8 cellular contexts compared by ENCODE assay signal in genomic region chr9:33130501-33130900, GRCh38. TPM values are rescaled to one million over a fixed set of nuclear protein-coding genes. Genes with fewer than 3 reads are reported as not detected.
A peak's percentile ranks its signal among the peaks of the same experiment; 100 is the strongest.
DNase-seq lines count a peak whose midpoint lies in the region; ATAC-seq and TF ChIP-seq lines count a peak whose summit lies in the region.

No MANE protein-coding gene starts in this region.

- no peaks in the 10 kb centered on the region for H3K9me3 Mint-ChIP-seq in activated B cell treated with CpG ODN at 0.5 μM for 24 hours

- no peak for TF ChIP-seq CTCF in A673 (conservative IDR thresholded peaks at IDR 0.05; ENCODE audit: low read depth, low read length)
- TF ChIP-seq CTCF in activated B cell treated with CpG ODN at 0.5 μM for 24 hours (IDR thresholded peaks at IDR 0.05) = no peak
- TF ChIP-seq CTCF in mucosa of descending colon (IDR thresholded peaks at IDR 0.05) = no peak
- TF ChIP-seq CTCF in thyroid gland (IDR thresholded peaks at IDR 0.05) = no peak
- TF ChIP-seq CTCF in MM.1S (IDR thresholded peaks at IDR 0.05; ENCODE audit: low read length) = no peak

- no peak overlapping the region for H3K4me2 ChIP-seq in MM.1S (ENCODE audit: low read depth, low read length)

- no peaks in the 10 kb centered on the region for H3K27me3 ChIP-seq in A673 (replicated peaks; ENCODE audit: insufficient read depth, low read depth, low read length, poor library complexity)
- H3K27me3 ChIP-seq in thyroid gland = no peaks in the 10 kb centered on the region
- H3K27me3 ChIP-seq in MM.1S (replicated peaks; ENCODE audit: insufficient read depth, low read length) = no peaks in the 10 kb centered on the region

- no peaks in the 10 kb centered on the region for H3K9me2 ChIP-seq in MM.1S (replicated peaks; ENCODE audit: insufficient read depth, low read length)

- DNase-seq in A673 (ENCODE audit: low spot score) (peak; percentile 17), activated B cell treated with CpG ODN at 0.5 μM for 24 hours (peak; percentile 22), mucosa of descending colon (peak in 2 of 3 donors; percentile 47 to 60), thyroid gland (no peak), MM.1S (no peak)

- BruUV-seq in A673 (replicated peaks; lab: Mats Ljungman, UMichigan) = no TSS peak

- no peaks in the 10 kb centered on the region for H3K9me3 ChIP-seq in A673 (ENCODE audit: low read depth, low read length, poor library complexity, severe bottlenecking)
- no peaks in the 10 kb centered on the region for H3K9me3 ChIP-seq in mucosa of descending colon
- no peaks in the 10 kb centered on the region for H3K9me3 ChIP-seq in thyroid gland
- no peaks in the 10 kb centered on the region for H3K9me3 ChIP-seq in MM.1S (replicated peaks; ENCODE audit: insufficient read depth, low read length)

- no peak for TF ChIP-seq POLR2A in thyroid gland (IDR thresholded peaks at IDR 0.05)

- intact Hi-C loops in A673 (cut with micrococcal nuclease; ENCODE audit: unreplicated experiment) (no loop called here), activated B cell treated with CpG ODN at 0.5 μM for 24 hours (cut with micrococcal nuclease) (loop anchor here (1.0 to 2.0 kb wide), 2 partner anchors 10 to 14 kb away; no protein-coding TSS in a partner anchor), mucosa of descending colon (cut with DNase I, micrococcal nuclease) (no loop called here), thyroid gland (cut with DNase I) (no loop called here)

- no peaks in the 10 kb centered on the region for H3K27me3 Mint-ChIP-seq in activated B cell treated with CpG ODN at 0.5 μM for 24 hours

- ATAC-seq in GM18868 (IDR thresholded peaks at IDR 0.05; ENCODE audit: unreplicated experiment) (peak; percentile 82), HG03064 (IDR thresholded peaks at IDR 0.05; ENCODE audit: low read depth, unreplicated experiment) (peak; percentile 54), activated B cell treated with CpG ODN at 0.5 μM for 24 hours (ENCODE audit: low read depth) (peak; percentile 58), mucosa of descending colon (peak; percentile 87), HG03097 (IDR thresholded peaks at IDR 0.05; ENCODE audit: low FRiP score, unreplicated experiment) (no peak)

- H3K27ac Mint-ChIP-seq in activated B cell treated with CpG ODN at 0.5 μM for 24 hours = peak overlapping the region; percentile 96

- H3K79me2 ChIP-seq in MM.1S (ENCODE audit: low read length) = peaks cover 14% of the 10 kb centered on the region; the same call in 1 of the 2 replicates

- H3K4me1 Mint-ChIP-seq in activated B cell treated with CpG ODN at 0.5 μM for 24 hours = peaks cover 95% of the 10 kb centered on the region

- H3K4me3 ChIP-seq in A673 (ENCODE audit: low read depth, low read length, poor library complexity, severe bottlenecking) = no peak overlapping the region
- H3K4me3 ChIP-seq in mucosa of descending colon = no peak overlapping the region
- no peak overlapping the region for H3K4me3 ChIP-seq in thyroid gland (replicated peaks in 1 of 3)
- H3K4me3 ChIP-seq in MM.1S (ENCODE audit: low read length) = no peak overlapping the region

- H3F3A ChIP-seq in MM.1S (ENCODE audit: insufficient read depth, low read length) = no peaks in the 10 kb centered on the region

- CTCF ChIA-PET in A673 (lab: Charles Lee) = no interaction called here
- CTCF ChIA-PET in activated B cell treated with CpG ODN at 0.5 μM for 24 hours (lab: Charles Lee) = interaction anchor here (0.9 to 2.8 kb wide), 7 partner anchors 10 to 96 kb away, joined by 3 to 15 read pairs (median 4); no protein-coding TSS in a partner anchor

- H3K36me3 ChIP-seq in A673 (ENCODE audit: insufficient read depth, low read length, poor library complexity, severe bottlenecking) (peaks cover 17% of the 10 kb centered on the region), mucosa of descending colon (ENCODE audit: low read depth) (no peaks in the 10 kb centered on the region), thyroid gland (peaks cover 25 to 34% of the 10 kb centered on the region in 2 donors), MM.1S (replicated peaks; ENCODE audit: insufficient read depth, low read length) (0 out of 2 replicates have a peak, but pooled peaks cover 3% of the 10 kb centered on the region)

- H2AFZ ChIP-seq in MM.1S (ENCODE audit: low read length) = no peak overlapping the region

- no peak overlapping the region for H3K9ac ChIP-seq in MM.1S (ENCODE audit: low read length)

- H3K36me3 Mint-ChIP-seq in activated B cell treated with CpG ODN at 0.5 μM for 24 hours (ENCODE audit: low read depth) = peaks cover 93% of the 10 kb centered on the region

- H3K4me1 ChIP-seq in A673 (ENCODE audit: insufficient read depth, low read length, poor library complexity, severe bottlenecking) (no peaks in the 10 kb centered on the region), mucosa of descending colon (ENCODE audit: low read depth) (peaks cover 56% of the 10 kb centered on the region), thyroid gland (peaks cover 3 to 57% of the 10 kb centered on the region in 2 donors), MM.1S (ENCODE audit: low read length) (peaks cover 5% of the 10 kb centered on the region; the same call in 1 of the 2 replicates)

- no peaks in the 10 kb centered on the region for H4K20me1 ChIP-seq in MM.1S (ENCODE audit: insufficient read depth, low read length)

- POLR2A ChIA-PET in A673 (lab: Charles Lee; ENCODE audit: low non-redundant PET) = no interaction called here
- POLR2A ChIA-PET in activated B cell treated with CpG ODN at 0.5 μM for 24 hours (lab: Charles Lee) = interaction anchor here (0.6 to 10.5 kb wide), 9 partner anchors 10 to 1950 kb away, joined by 3 to 365 read pairs (median 4); partner anchors contain the start of genes B4GALT1, BAG1, CHMP5 and DNAJA1

- peak overlapping the region; percentile 70 for H3K4me3 Mint-ChIP-seq in activated B cell treated with CpG ODN at 0.5 μM for 24 hours

- WGBS in thyroid gland, 2 donors = 74 to 77% methylated on average over 5 of the region's 5 CpGs

- H3K27ac ChIP-seq in A673 (ENCODE audit: low read depth, low read length, poor library complexity, severe bottlenecking) (no peak overlapping the region), thyroid gland (peak overlapping the region in 1 of 3 donors; percentile 33), MM.1S (ENCODE audit: low read length) (no peak overlapping the region)

RNA-seq across cellular contexts. Expression of gene B4GALT1, which starts 36.6 kb away (rescaled TPM):
- 31.0 and 32.0 TPM in 2 replicates for total RNA-seq in A673 (2021)
- 111 and 118 TPM in 2 replicates for total RNA-seq in activated B cell treated with CpG ODN at 0.5 μM for 24 hours
- 100 to 1,000 TPM in 2 of 3 donors, 10 to 100 TPM in 1; 66.0 to 203 (median 103) TPM for total RNA-seq in mucosa of descending colon
- 100 to 1,000 TPM in 3 of 4 donors, 10 to 100 TPM in 1; 88.3 to 119 (median 103) TPM for total RNA-seq in thyroid gland

RNA-seq across cellular contexts. Expression of gene SMU1, which starts 54.0 kb away (rescaled TPM):
- total RNA-seq in A673 (2021) (30.6 and 31.2 TPM in 2 replicates), activated B cell treated with CpG ODN at 0.5 μM for 24 hours (26.8 and 28.1 TPM in 2 replicates), mucosa of descending colon (10 to 100 TPM; 15.5 to 23.6 (median 17.1) TPM), thyroid gland (10 to 100 TPM; 19.8 to 24.2 (median 22.1) TPM)

Comparison
In these comparisons a context has a peak if more than half of its experiments do, and no peak if none do; other contexts are left out.
1. DNase-seq: peak in A673 (single experiment), activated B cell treated with CpG ODN at 0.5 μM for 24 hours (single experiment) and mucosa of descending colon (2 of 3); none in thyroid gland (0 of 2) and MM.1S (single experiment).